Comparison of ENCODE assay signal across 25 cellular contexts in genomic region chr1:19602486-19602885, GRCh38. TPM values are rescaled to one million over a fixed set of nuclear protein-coding genes. Genes with fewer than 3 reads are reported as not detected.
A peak's percentile ranks its signal among the peaks of the same experiment; 100 is the strongest.
DNase-seq lines count a peak whose midpoint lies in the region; ATAC-seq and TF ChIP-seq lines count a peak whose summit lies in the region.
"Had no signal": no experiment of that assay in that cellular context is flagged by ENCODE, and none has a peak within 500 bp of the region (broad histone marks: within the 10 kb centered on the region; RNA-seq: fewer than 3 reads in every experiment).

No MANE protein-coding gene starts in this region.

- no peak overlapping the region for H2BK15ac ChIP-seq in neuronal stem cell (ENCODE audit: low read length)

- H3K36me3 ChIP-seq in mammary epithelial cell (ENCODE audit: insufficient read depth, low read length) (peaks cover 9% of the 10 kb centered on the region), prostate gland (no peaks in the 10 kb centered on the region), neuronal stem cell (replicated peaks in 1 of 2; ENCODE audit: control insufficient read depth in 2 of 2, insufficient read depth in 2 of 2, low read length in 2 of 2) (peaks cover 2 to 24% of the 10 kb centered on the region in 2 donors)

- H3K4me1 Mint-ChIP-seq in MCF 10A (ENCODE audit: insufficient read depth, unreplicated experiment) (peaks cover 35% of the 10 kb centered on the region), WTC11 (peaks cover 12% of the 10 kb centered on the region)

- no peak overlapping the region for H4K91ac ChIP-seq in neuronal stem cell (ENCODE audit: low read depth, low read length, poor library complexity)

- in situ Hi-C loops in mammary epithelial cell (cut with MboI; ENCODE audit: low sequenced_read_pairs in 2 of 2): no loop called here

- H3K4me2 ChIP-seq in mammary epithelial cell (ENCODE audit: insufficient read depth, low read depth, low read length) (no peak overlapping the region), neuronal stem cell (ENCODE audit: insufficient read depth, low read length, poor library complexity, severe bottlenecking) (no peak overlapping the region)
- H3K4me2 ChIP-seq: KMS-11 had no signal

- no peak overlapping the region for H2BK120ac ChIP-seq in neuronal stem cell (ENCODE audit: low read depth, low read length)

- intact Hi-C loops in MCF 10A (cut with micrococcal nuclease): no loop called here
- intact Hi-C loops in mammary epithelial cell (cut with micrococcal nuclease): no loop called here
- intact Hi-C loops in prostate gland (cut with DNase I): no loop called here

- H2AK5ac ChIP-seq in neuronal stem cell (ENCODE audit: low read depth, low read length): no peak overlapping the region

- peaks cover 5% of the 10 kb centered on the region for H3K79me1 ChIP-seq in neuronal stem cell (ENCODE audit: low read depth, low read length)

- H3K27me3 Mint-ChIP-seq in MCF 10A (ENCODE audit: insufficient read depth, unreplicated experiment): no peaks in the 10 kb centered on the region
- no peaks in the 10 kb centered on the region for H3K27me3 Mint-ChIP-seq in WTC11 (ENCODE audit: low read depth)
- H3K27me3 Mint-ChIP-seq: activated CD8-positive, alpha-beta T cell treated with anti-CD3 and anti-CD28 coated beads for 36 hours; B cell; stimulated activated naive B cell treated with anti-CD40 and anti-IgM and Interleukin-4, amounts not matched to agents 10 μg/mL and 1 μg/mL and 100 μg/mL, for 72 hours had no signal

- H3K14ac ChIP-seq in neuronal stem cell (ENCODE audit: low read length): no peak overlapping the region

- H4K8ac ChIP-seq in neuronal stem cell (ENCODE audit: low read depth, low read length): no peak overlapping the region

- POLR2A ChIA-PET in MCF 10A (lab: Yijun Ruan, JAX): no interaction called here
- POLR2A ChIA-PET in WTC11 (lab: Charles Lee): no interaction called here

- BruUV-seq in MCF 10A (replicated peaks; lab: Mats Ljungman, UMichigan) (no TSS peak), mammary epithelial cell (replicated peaks; lab: Mats Ljungman, UMichigan) (no TSS peak)

- H3K23ac ChIP-seq in neuronal stem cell (ENCODE audit: low read depth, low read length, poor library complexity): no peak overlapping the region

- no peak overlapping the region for H2BK5ac ChIP-seq in neuronal stem cell (ENCODE audit: low read length)

- H3K27me3 ChIP-seq in mammary epithelial cell (ENCODE audit: insufficient read depth, low read length): no peaks in the 10 kb centered on the region
- H3K27me3 ChIP-seq in prostate gland (replicated peaks; ENCODE audit: insufficient read depth): no peaks in the 10 kb centered on the region
- no peaks in the 10 kb centered on the region for H3K27me3 ChIP-seq in neuronal stem cell (ENCODE audit: control insufficient read depth in 3 of 3, insufficient read depth in 3 of 3, low read depth in 1 of 3, low read length in 3 of 3)

- peaks cover 6% of the 10 kb centered on the region for H3K36me3 Mint-ChIP-seq in MCF 10A (ENCODE audit: insufficient read depth, unreplicated experiment)
- 0 out of 2 replicates have a peak, but pooled peaks cover 1% of the 10 kb centered on the region for H3K36me3 Mint-ChIP-seq in WTC11

- H3K18ac ChIP-seq in neuronal stem cell (ENCODE audit: low read length): no peak overlapping the region

- no peak overlapping the region for H3K4me3 ChIP-seq in mammary epithelial cell (replicated peaks in 1 of 3; ENCODE audit: insufficient read depth in 1 of 3, low read depth in 2 of 3, low read length in 3 of 3)
- H3K4me3 ChIP-seq in prostate gland: no peak overlapping the region
- no peak overlapping the region for H3K4me3 ChIP-seq in neuronal stem cell (ENCODE audit: low read length in 2 of 2)
- H3K4me3 ChIP-seq: coronary artery, lung had no signal

- H3K27ac Mint-ChIP-seq in MCF 10A (ENCODE audit: low read depth, unreplicated experiment): peak overlapping the region; percentile 30
- peak overlapping the region; percentile 29; the same call in 1 of the 2 replicates for H3K27ac Mint-ChIP-seq in WTC11
- H3K27ac Mint-ChIP-seq: B cell; stimulated activated naive B cell treated with anti-CD40 and anti-IgM and Interleukin-4, amounts not matched to agents 10 μg/mL and 1 μg/mL and 100 μg/mL, for 72 hours had no signal

- WGBS in mammary epithelial cell (ENCODE audit: low coverage, missing lambda C conversion rate): 100% methylated on average over 4 of the region's 4 CpGs
- 24% methylated on average over 4 of the region's 4 CpGs for WGBS in prostate gland
- no CpG with 5 or more reads among the region's 4 CpGs for WGBS in neuronal stem cell (ENCODE audit: extremely low coverage in 2 of 2, insufficient read length in 2 of 2, insufficient replicate concordance in 1 of 2), 2 donors

- H3K79me2 ChIP-seq in mammary epithelial cell (ENCODE audit: insufficient read depth, low read length): peaks cover 100% of the 10 kb centered on the region

- dilution Hi-C loops in mammary epithelial cell (cut with HindIII; ENCODE audit: low sequenced_read_pairs): no loop called here

- H3K9me3 Mint-ChIP-seq in MCF 10A (ENCODE audit: unreplicated experiment): no peaks in the 10 kb centered on the region
- no peaks in the 10 kb centered on the region for H3K9me3 Mint-ChIP-seq in WTC11
- H3K9me3 Mint-ChIP-seq: activated CD8-positive, alpha-beta T cell treated with anti-CD3 and anti-CD28 coated beads for 36 hours had no signal

- H4K20me1 ChIP-seq in mammary epithelial cell (ENCODE audit: insufficient read depth, low read length): peaks cover 12% of the 10 kb centered on the region

- TF ChIP-seq CTCF in MCF 10A (IDR thresholded peaks at IDR 0.05; ENCODE audit: unreplicated experiment) (no peak), mammary epithelial cell (conservative IDR thresholded peaks at IDR 0.05 in 1 of 2, IDR thresholded peaks at IDR 0.05 in 1 of 2; ENCODE audit: extremely low read depth in 1 of 2, insufficient read depth in 1 of 2, low read depth in 1 of 2, low read length in 2 of 2) (no peak), WTC11 (IDR thresholded peaks at IDR 0.05) (no peak), prostate gland (IDR thresholded peaks at IDR 0.05) (no peak)

- H3K4ac ChIP-seq in neuronal stem cell (ENCODE audit: low read length): no peak overlapping the region

- peaks cover 4% of the 10 kb centered on the region for H3K4me1 ChIP-seq in mammary epithelial cell (ENCODE audit: insufficient read depth, low read length)
- peaks cover 22% of the 10 kb centered on the region for H3K4me1 ChIP-seq in prostate gland (replicated peaks)
- H3K4me1 ChIP-seq in neuronal stem cell (ENCODE audit: control insufficient read depth in 2 of 2, insufficient read depth in 1 of 2, low read depth in 1 of 2, low read length in 2 of 2): peaks cover 0 to 1% of the 10 kb centered on the region in 2 donors

- no peak overlapping the region for H2BK12ac ChIP-seq in neuronal stem cell (ENCODE audit: low read length)

- H3K9ac ChIP-seq in mammary epithelial cell (ENCODE audit: insufficient read depth, low read length) (no peak overlapping the region), neuronal stem cell (ENCODE audit: low read depth, low read length, poor library complexity) (no peak overlapping the region)
- H3K9ac ChIP-seq: KMS-11 had no signal

- DNase-seq in MCF 10A (ENCODE audit: unreplicated experiment) (no peak), mammary epithelial cell (no peak), WTC11 (ENCODE audit: low spot score) (no peak), prostate gland (ENCODE audit: low spot score) (no peak), neuronal stem cell (ENCODE audit: low spot score) (no peak), middle frontal gyrus (ENCODE audit: extremely low spot score, low spot score) (no peak), MV-4-11 (lab: John Stamatoyannopoulos, UW) (no peak)
- DNase-seq: activated CD4-positive, CD25-positive, alpha-beta regulatory T cell treated with anti-CD3 and anti-CD28 coated beads, Interleukin-2, amount 50 U/mL, for 72 hours; activated CD8-positive, alpha-beta T cell treated with anti-CD3 and anti-CD28 coated beads for 36 hours; activated gamma-delta T cell treated with Interleukin-2 at 50 U/mL for 16 hours; amygdala; foreskin melanocyte; GDM1; NCI-H1436; NCI-H345; posterior cingulate gyrus; SIG-M5; stimulated activated CD4-positive, alpha-beta T cell treated with anti-CD3 and anti-CD28 coated beads, Interleukin-4, amount 100 ng/mL, for 24 hours; stimulated activated naive B cell treated with anti-CD40 and anti-IgM and Interleukin-4, amounts not matched to agents 10 μg/mL and 1 μg/mL and 100 μg/mL, for 72 hours had no signal

- H3K27ac ChIP-seq in mammary epithelial cell (ENCODE audit: insufficient read depth, low read depth, low read length) (no peak overlapping the region), prostate gland (peak overlapping the region; percentile 37 to 93), neuronal stem cell (replicated peaks; ENCODE audit: low read length) (no peak overlapping the region)
- H3K27ac ChIP-seq: coronary artery, KMS-11 had no signal

- H2AFZ ChIP-seq in mammary epithelial cell (ENCODE audit: low read depth, low read length) (no peak overlapping the region), neuronal stem cell (ENCODE audit: low read length) (no peak overlapping the region)

- H3K4me3 Mint-ChIP-seq in MCF 10A (ENCODE audit: unreplicated experiment): no peak overlapping the region
- H3K4me3 Mint-ChIP-seq in WTC11: no peak overlapping the region
- H3K4me3 Mint-ChIP-seq: activated CD8-positive, alpha-beta T cell treated with anti-CD3 and anti-CD28 coated beads for 36 hours; B cell; stimulated activated naive B cell treated with anti-CD40 and anti-IgM and Interleukin-4, amounts not matched to agents 10 μg/mL and 1 μg/mL and 100 μg/mL, for 72 hours had no signal

- H3K9me3 ChIP-seq in mammary epithelial cell (replicated peaks; ENCODE audit: insufficient read depth, low read length) (no peaks in the 10 kb centered on the region), prostate gland (no peaks in the 10 kb centered on the region), neuronal stem cell (replicated peaks in 1 of 2; ENCODE audit: control insufficient read depth in 2 of 2, insufficient read depth in 1 of 2, low read depth in 1 of 2, low read length in 2 of 2) (no peaks in the 10 kb centered on the region)

- ATAC-seq in WTC11 (no peak), HG03097 (IDR thresholded peaks at IDR 0.05; ENCODE audit: low FRiP score, unreplicated experiment) (no peak)
- ATAC-seq: activated CD8-positive, alpha-beta T cell treated with anti-CD3 and anti-CD28 coated beads for 36 hours; sciatic nerve; stimulated activated naive B cell treated with anti-CD40 and anti-IgM and Interleukin-4, amounts not matched to agents 10 μg/mL and 1 μg/mL and 100 μg/mL, for 72 hours had no signal

- TF ChIP-seq POLR2A in prostate gland (IDR thresholded peaks at IDR 0.05): no peak

- CTCF ChIA-PET in MCF 10A (lab: Yijun Ruan, JAX) (no interaction called here), mammary epithelial cell (lab: Charles Lee; ENCODE audit: low non-redundant PET) (no interaction called here), WTC11 (lab: Charles Lee) (no interaction called here)

RNA-seq across cellular contexts. Expression of gene NBL1, which starts 41.6 kb away (rescaled TPM):
- total RNA-seq in MCF 10A (2022) (70.4 and 73.3 TPM in 2 replicates), mammary epithelial cell (100 to 1,000 TPM in 1 of 2 donors, 10 to 100 TPM in 1; 49.7 to 132 TPM), WTC11 (2021) (8.8 to 17.1 TPM (median 10.2 TPM) in 3 replicates), prostate gland (100 to 1,000 TPM; 268 to 514 TPM)
- 108 TPM for polyA plus RNA-seq in mammary epithelial cell
- polyA minus RNA-seq in mammary epithelial cell: 169 TPM
- 21.8 TPM for polyA plus RNA-seq in neuronal stem cell (2013, experiment 1 of 2)
- 20.7 TPM for polyA plus RNA-seq in neuronal stem cell (2013, experiment 2 of 2)

Comparison
In these comparisons a context has a peak if more than half of its experiments do, and no peak if none do; other contexts are left out.
1. H3K27ac ChIP-seq: peak in prostate gland (2 of 2); none in mammary epithelial cell (single experiment) and neuronal stem cell (single experiment).